ENCODE assay signal across 1 cellular context in genomic region chr12:3046441-3047200, GRCh38.
A peak's percentile ranks its signal among the peaks of the same experiment; 100 is the strongest.
TF ChIP-seq lines count a peak whose summit lies in the region.

No MANE protein-coding gene starts in this region.

TF ChIP-seq in HepG2, 621 proteins besides CTCF, POLR2A, EP300 and RAD21:
- TF ChIP-seq, protein P1, sequence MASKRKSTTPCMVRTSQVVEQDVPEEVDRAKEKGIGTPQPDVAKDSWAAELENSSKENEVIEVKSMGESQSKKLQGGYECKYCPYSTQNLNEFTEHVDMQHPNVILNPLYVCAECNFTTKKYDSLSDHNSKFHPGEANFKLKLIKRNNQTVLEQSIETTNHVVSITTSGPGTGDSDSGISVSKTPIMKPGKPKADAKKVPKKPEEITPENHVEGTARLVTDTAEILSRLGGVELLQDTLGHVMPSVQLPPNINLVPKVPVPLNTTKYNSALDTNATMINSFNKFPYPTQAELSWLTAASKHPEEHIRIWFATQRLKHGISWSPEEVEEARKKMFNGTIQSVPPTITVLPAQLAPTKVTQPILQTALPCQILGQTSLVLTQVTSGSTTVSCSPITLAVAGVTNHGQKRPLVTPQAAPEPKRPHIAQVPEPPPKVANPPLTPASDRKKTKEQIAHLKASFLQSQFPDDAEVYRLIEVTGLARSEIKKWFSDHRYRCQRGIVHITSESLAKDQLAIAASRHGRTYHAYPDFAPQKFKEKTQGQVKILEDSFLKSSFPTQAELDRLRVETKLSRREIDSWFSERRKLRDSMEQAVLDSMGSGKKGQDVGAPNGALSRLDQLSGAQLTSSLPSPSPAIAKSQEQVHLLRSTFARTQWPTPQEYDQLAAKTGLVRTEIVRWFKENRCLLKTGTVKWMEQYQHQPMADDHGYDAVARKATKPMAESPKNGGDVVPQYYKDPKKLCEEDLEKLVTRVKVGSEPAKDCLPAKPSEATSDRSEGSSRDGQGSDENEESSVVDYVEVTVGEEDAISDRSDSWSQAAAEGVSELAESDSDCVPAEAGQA (IDR thresholded peaks at IDR 0.05; ENCODE audit: low read depth): no peak
- TF ChIP-seq, protein P1 (CRISPR knock-in tag; IDR thresholded peaks at IDR 0.05; ENCODE audit: borderline replicate concordance): no peak
- no peak for TF ChIP-seq TRIM24 (CRISPR knock-in tag; IDR thresholded peaks at IDR 0.05)
- TF ChIP-seq, protein P2, sequence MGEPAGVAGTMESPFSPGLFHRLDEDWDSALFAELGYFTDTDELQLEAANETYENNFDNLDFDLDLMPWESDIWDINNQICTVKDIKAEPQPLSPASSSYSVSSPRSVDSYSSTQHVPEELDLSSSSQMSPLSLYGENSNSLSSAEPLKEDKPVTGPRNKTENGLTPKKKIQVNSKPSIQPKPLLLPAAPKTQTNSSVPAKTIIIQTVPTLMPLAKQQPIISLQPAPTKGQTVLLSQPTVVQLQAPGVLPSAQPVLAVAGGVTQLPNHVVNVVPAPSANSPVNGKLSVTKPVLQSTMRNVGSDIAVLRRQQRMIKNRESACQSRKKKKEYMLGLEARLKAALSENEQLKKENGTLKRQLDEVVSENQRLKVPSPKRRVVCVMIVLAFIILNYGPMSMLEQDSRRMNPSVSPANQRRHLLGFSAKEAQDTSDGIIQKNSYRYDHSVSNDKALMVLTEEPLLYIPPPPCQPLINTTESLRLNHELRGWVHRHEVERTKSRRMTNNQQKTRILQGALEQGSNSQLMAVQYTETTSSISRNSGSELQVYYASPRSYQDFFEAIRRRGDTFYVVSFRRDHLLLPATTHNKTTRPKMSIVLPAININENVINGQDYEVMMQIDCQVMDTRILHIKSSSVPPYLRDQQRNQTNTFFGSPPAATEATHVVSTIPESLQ (CRISPR knock-in tag; conservative IDR thresholded peaks at IDR 0.05): no peak
- TF ChIP-seq KLF11 (CRISPR knock-in tag; IDR thresholded peaks at IDR 0.05): no peak
- peak; percentile 28; the same call in 1 of the 2 replicates for TF ChIP-seq CEBPB (IDR thresholded peaks at IDR 0.05; ENCODE audit: borderline replicate concordance, low read depth, low read length)
- TF ChIP-seq, protein P3, sequence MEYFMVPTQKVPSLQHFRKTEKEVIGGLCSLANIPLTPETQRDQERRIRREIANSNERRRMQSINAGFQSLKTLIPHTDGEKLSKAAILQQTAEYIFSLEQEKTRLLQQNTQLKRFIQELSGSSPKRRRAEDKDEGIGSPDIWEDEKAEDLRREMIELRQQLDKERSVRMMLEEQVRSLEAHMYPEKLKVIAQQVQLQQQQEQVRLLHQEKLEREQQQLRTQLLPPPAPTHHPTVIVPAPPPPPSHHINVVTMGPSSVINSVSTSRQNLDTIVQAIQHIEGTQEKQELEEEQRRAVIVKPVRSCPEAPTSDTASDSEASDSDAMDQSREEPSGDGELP (IDR thresholded peaks at IDR 0.05; ENCODE audit: borderline replicate concordance, low read depth): no peak
- 0 out of 2 replicates have a peak, but pooled peaks have one; percentile 29 for TF ChIP-seq FOXO4 (CRISPR knock-in tag; conservative IDR thresholded peaks at IDR 0.05)
- TF ChIP-seq SP140L (CRISPR knock-in tag; IDR thresholded peaks at IDR 0.05; ENCODE audit: borderline replicate concordance): no peak
- peak in 1 of 2 experiments; percentile 40; a peak in 2 of 4 replicates for TF ChIP-seq MAFK (conservative IDR thresholded peaks at IDR 0.05 in 1 of 2, IDR thresholded peaks at IDR 0.05 in 1 of 2; ENCODE audit: low read length in 2 of 2)
- TF ChIP-seq POLR2G (IDR thresholded peaks at IDR 0.05; ENCODE audit: low read depth, low read length): 0 out of 2 replicates have a peak, but pooled peaks have one; percentile 34
- no peak for TF ChIP-seq GRHL1 (CRISPR knock-in tag; conservative IDR thresholded peaks at IDR 0.05)
- no peak for TF ChIP-seq ZNF510 (CRISPR knock-in tag; IDR thresholded peaks at IDR 0.05; ENCODE audit: low read depth)
- TF ChIP-seq ZNF770 (CRISPR knock-in tag; IDR thresholded peaks at IDR 0.05): peak; percentile 57; the same call in 1 of the 2 replicates
